13 cellular contexts compared by ENCODE assay signal in the genomic region with DNA sequence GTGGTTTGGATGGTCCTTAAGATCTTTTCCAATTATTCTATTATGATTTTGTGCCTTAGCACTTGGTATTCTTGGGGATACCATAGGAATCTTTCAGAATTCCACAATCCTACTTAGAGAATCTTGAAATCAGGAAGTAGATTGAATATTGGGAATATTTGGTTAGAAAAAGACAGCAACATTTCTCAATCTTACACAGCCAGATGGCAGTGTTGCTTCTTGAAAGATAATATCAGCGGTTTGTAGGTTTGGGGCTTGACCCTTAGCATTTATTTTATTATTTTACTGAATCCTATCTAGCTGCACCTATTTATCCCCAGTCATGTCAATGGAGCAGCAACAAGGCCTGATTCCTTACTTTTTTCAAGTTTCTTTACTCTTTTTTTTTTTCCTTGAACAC. TPM values are rescaled to one million over a fixed set of nuclear protein-coding genes. Genes with fewer than 3 reads are reported as not detected.
DNase-seq lines count a peak whose midpoint lies in the region; ATAC-seq and TF ChIP-seq lines count a peak whose summit lies in the region.
"Had no signal": no experiment of that assay in that cellular context is flagged by ENCODE, and none has a peak within 500 bp of the region (broad histone marks: within the 10 kb centered on the region; RNA-seq: fewer than 3 reads in every experiment).

No MANE protein-coding gene starts in this region.

- no peaks in the 10 kb centered on the region for H3K4me1 ChIP-seq in PC-3 (ENCODE audit: insufficient read depth, low read length)
- H3K4me1 ChIP-seq: BLaER1, heart left ventricle, prostate gland had no signal

- TF ChIP-seq CTCF in PC-3 (conservative IDR thresholded peaks at IDR 0.05; ENCODE audit: low read depth, low read length) (peak; percentile 60), fibroblast of mammary gland (conservative IDR thresholded peaks at IDR 0.05; ENCODE audit: control insufficient read depth, insufficient read depth, low read depth, low read length) (peak; percentile 39)

- ATAC-seq in PC-3 (no peak), HG03439 (IDR thresholded peaks at IDR 0.05; ENCODE audit: unreplicated experiment) (no peak)
- ATAC-seq: heart left ventricle had no signal

- intact Hi-C loops in PC-3 (cut with micrococcal nuclease) = loop anchor here (1.0 kb wide), 2 partner anchors 213 to 229 kb away; no protein-coding TSS in a partner anchor

- no peak overlapping the region for H3K4me2 ChIP-seq in PC-3 (ENCODE audit: low read length)
- H3K4me2 ChIP-seq: BLaER1 had no signal

- H3K9me3 ChIP-seq in PC-3 (ENCODE audit: low read length) = no peaks in the 10 kb centered on the region
- H3K9me3 ChIP-seq: BLaER1, heart left ventricle, prostate gland had no signal

- BruUV-seq in PC-3 (replicated peaks; lab: Mats Ljungman, UMichigan) = no TSS peak

- H2AFZ ChIP-seq in PC-3 (ENCODE audit: low read length) = no peak overlapping the region

- no peaks in the 10 kb centered on the region for H3K27me3 ChIP-seq in PC-3 (ENCODE audit: low read length)
- H3K27me3 ChIP-seq: BLaER1 had no signal

- no peaks in the 10 kb centered on the region for H3K9me2 ChIP-seq in PC-3 (replicated peaks; ENCODE audit: low read length)

- no peaks in the 10 kb centered on the region for H3F3A ChIP-seq in PC-3 (ENCODE audit: low read length, unreplicated experiment)

- no peak overlapping the region for H3K9ac ChIP-seq in PC-3 (ENCODE audit: low read length)
- H3K9ac ChIP-seq: BLaER1 had no signal

- H3K36me3 ChIP-seq in PC-3 (ENCODE audit: low read depth, low read length) = no peaks in the 10 kb centered on the region
- H3K36me3 ChIP-seq: BLaER1, heart left ventricle, prostate gland had no signal

- POLR2A ChIA-PET in PC-3 (lab: Charles Lee; ENCODE audit: unreplicated experiment) = no interaction called here

- CTCF ChIA-PET in PC-3 (lab: Charles Lee) = no interaction called here

- no peaks in the 10 kb centered on the region for H4K20me1 ChIP-seq in PC-3 (ENCODE audit: low read length)
- H4K20me1 ChIP-seq: BLaER1 had no signal

- no peaks in the 10 kb centered on the region for H3K79me2 ChIP-seq in PC-3 (ENCODE audit: low read length)

- no peak overlapping the region for H3K4me3 ChIP-seq in PC-3 (ENCODE audit: low read length)
- H3K4me3 ChIP-seq in fibroblast of mammary gland (ENCODE audit: control insufficient read depth, low read depth, low read length) = no peak overlapping the region
- H3K4me3 ChIP-seq: BLaER1, heart left ventricle, prostate gland had no signal

- no peak overlapping the region for H3K27ac ChIP-seq in PC-3 (ENCODE audit: low read length)
- H3K27ac ChIP-seq: BLaER1, heart left ventricle, prostate gland had no signal

- peak; percentile 31 for DNase-seq in NCI-H146 (lab: John Stamatoyannopoulos, UW)
- no peak for DNase-seq in NCI-H146 treated with DMSO at 0.1 percent for 48 hours (lab: John Stamatoyannopoulos, UW; ENCODE audit: unreplicated experiment)
- DNase-seq in PC-3 = peak; percentile 43
- peak; percentile 54 for DNase-seq in fibroblast of mammary gland (ENCODE audit: low read depth)
- peak; percentile 1 for DNase-seq in smooth muscle cell of the brain vasculature (ENCODE audit: low read depth, low spot score)
- DNase-seq in LoVo (ENCODE audit: low spot score) = no peak
- no peak for DNase-seq in NCI-H1436 (lab: John Stamatoyannopoulos, UW)
- DNase-seq: activated naive CD4-positive, alpha-beta T cell treated with anti-CD3 and anti-CD28 coated beads, Interleukin-2, amount 50 U/mL, for 16 hours; heart left ventricle; NCI-H1436 treated with DMSO at 0.1 percent for 48 hours had no signal

RNA-seq across cellular contexts. Expression of gene MAGEB1, which starts 28.6 kb away (rescaled TPM):
- not detected in 2 replicates for total RNA-seq in PC-3 (2014; rRNA removed)
- total RNA-seq: heart left ventricle had no signal

RNA-seq across cellular contexts. Expression of gene NR0B1, which starts 33.7 kb away (rescaled TPM):
- total RNA-seq in PC-3 (2014; rRNA removed) = not detected in 2 replicates
- total RNA-seq: heart left ventricle had no signal

RNA-seq across cellular contexts. Expression of gene MAGEB4, which starts 33.7 kb away (rescaled TPM):
- not detected in 2 replicates for total RNA-seq in PC-3 (2014; rRNA removed)
- total RNA-seq: heart left ventricle had no signal

RNA-seq across cellular contexts. Expression of gene MAGEB3, which starts 45.0 kb away (rescaled TPM):
- total RNA-seq in PC-3 (2014; rRNA removed) = not detected in 2 replicates
- total RNA-seq: heart left ventricle had no signal

Comparison
In these comparisons a context has a peak if more than half of its experiments do, and no peak if none do; other contexts are left out.
1. DNase-seq: peak in NCI-H146 (single experiment), PC-3 (single experiment), fibroblast of mammary gland (single experiment) and smooth muscle cell of the brain vasculature (single experiment); none in NCI-H146 treated with DMSO at 0.1 percent for 48 hours (single experiment), LoVo (single experiment) and NCI-H1436 (single experiment).